Comparison of ENCODE assay signal across 19 cellular contexts in the genomic region with DNA sequence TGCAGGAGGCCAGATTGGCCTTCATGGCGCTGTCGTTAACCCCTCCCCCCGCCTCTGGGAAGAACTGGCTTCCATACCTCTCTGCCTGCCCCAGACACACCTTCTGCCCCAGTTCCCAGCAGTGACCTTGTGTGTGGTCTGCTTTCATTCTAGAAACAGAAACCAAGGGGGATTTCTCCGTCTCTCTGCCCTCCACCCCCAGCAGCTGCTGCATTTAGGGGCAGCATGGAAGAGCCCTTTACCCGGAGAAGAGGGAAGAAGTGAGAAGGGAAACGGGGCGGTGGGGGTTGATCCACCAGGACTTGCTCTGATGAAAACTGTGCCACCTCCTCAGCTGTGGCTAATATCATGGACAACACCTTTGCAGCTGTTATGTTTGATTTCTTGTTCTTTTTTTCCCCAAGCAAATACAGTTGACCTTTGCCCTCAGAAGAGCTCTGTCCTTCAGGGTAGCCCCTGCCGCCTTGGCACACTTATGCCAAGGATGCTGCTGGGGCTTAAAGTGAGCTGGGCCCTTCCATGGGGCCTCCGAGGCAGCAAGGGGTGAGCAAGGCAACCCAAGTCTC. TPM values are rescaled to one million over a fixed set of nuclear protein-coding genes. Genes with fewer than 3 reads are reported as not detected.
"Had no signal": no experiment of that assay in that cellular context is flagged by ENCODE, and none has a peak within 500 bp of the region (broad histone marks: within the 10 kb centered on the region; RNA-seq: fewer than 3 reads in every experiment).

No MANE protein-coding gene starts in this region.

- H3K9me3 ChIP-seq: adrenal gland, esophagus muscularis mucosa, prostate gland, tibial artery had no signal

- ATAC-seq: activated T-cell treated with anti-CD3 and anti-CD28 coated beads, Interleukin-2, amount 50 U/mL, for 72 hours; sciatic nerve had no signal

- DNase-seq: activated CD4-positive, alpha-beta T cell treated with anti-CD3 and anti-CD28 coated beads, Interleukin-2, amount 10 ng/mL, durations not matched to agents 7 days and 5 days; activated CD8-positive, alpha-beta memory T cell treated with anti-CD3 and anti-CD28 coated beads, Interleukin-2, amount 50 U/mL, for 48 hours; activated T-cell treated with anti-CD3 and anti-CD28 coated beads, Interleukin-2, amount 50 U/mL, for 72 hours; adrenal gland; caudate nucleus; effector CD4-positive, alpha-beta T cell; mesendoderm; nucleus accumbens; stimulated activated CD4-positive, alpha-beta T cell treated with anti-CD3 and anti-CD28 coated beads, Interleukin-2, amount 100 ng/mL, for 24 hours had no signal

- H3K4me1 Mint-ChIP-seq: nephron had no signal

- H3K36me3 ChIP-seq: adrenal gland, esophagus muscularis mucosa, prostate gland, tibial artery had no signal

- H3K9me3 Mint-ChIP-seq: activated CD4-positive, alpha-beta T cell treated with anti-CD3 and anti-CD28 coated beads, Interleukin-2, amount 10 ng/mL, durations not matched to agents 7 days and 5 days; activated T-cell treated with anti-CD3 and anti-CD28 coated beads, Interleukin-2, amount 50 U/mL, for 72 hours; T-helper 2 cell treated with Interferon-gamma antibody and Interleukin-4, amounts not matched to agents 5 μg/mL and 100 μg/mL, for 36 hours had no signal

- H3K4me3 ChIP-seq: adrenal gland, coronary artery, esophagus muscularis mucosa, hepatocyte, prostate gland, tibial artery had no signal

- H3K4me2 ChIP-seq: hepatocyte had no signal

- H3K4me1 ChIP-seq: adrenal gland, esophagus muscularis mucosa, tibial artery had no signal

- H3K79me2 ChIP-seq: hepatocyte had no signal

- H2AFZ ChIP-seq: hepatocyte had no signal

- H3K27ac Mint-ChIP-seq: activated CD4-positive, alpha-beta T cell treated with anti-CD3 and anti-CD28 coated beads, Interleukin-2, amount 10 ng/mL, durations not matched to agents 7 days and 5 days; activated T-cell treated with anti-CD3 and anti-CD28 coated beads, Interleukin-2, amount 50 U/mL, for 72 hours; nephron; T-helper 2 cell treated with Interferon-gamma antibody and Interleukin-4, amounts not matched to agents 5 μg/mL and 100 μg/mL, for 36 hours had no signal

- H3K4me3 Mint-ChIP-seq: activated CD4-positive, alpha-beta T cell treated with anti-CD3 and anti-CD28 coated beads, Interleukin-2, amount 10 ng/mL, durations not matched to agents 7 days and 5 days; activated T-cell treated with anti-CD3 and anti-CD28 coated beads, Interleukin-2, amount 50 U/mL, for 72 hours; nephron; T-helper 2 cell treated with Interferon-gamma antibody and Interleukin-4, amounts not matched to agents 5 μg/mL and 100 μg/mL, for 36 hours had no signal

- H3K27me3 ChIP-seq: adrenal gland had no signal

- H3K27ac ChIP-seq: adrenal gland, coronary artery, esophagus muscularis mucosa, hepatocyte, prostate gland, tibial artery had no signal

RNA-seq across cellular contexts. Expression of a gene that starts 6.1 kb away (rescaled TPM):
- total RNA-seq: activated CD4-positive, alpha-beta T cell treated with anti-CD3 and anti-CD28 coated beads, Interleukin-2, amount 10 ng/mL, durations not matched to agents 7 days and 5 days; esophagus muscularis mucosa; liver had no signal
- polyA plus RNA-seq: hepatocyte, keratinocyte, liver had no signal
